8 cellular contexts compared by ENCODE assay signal in the genomic region with DNA sequence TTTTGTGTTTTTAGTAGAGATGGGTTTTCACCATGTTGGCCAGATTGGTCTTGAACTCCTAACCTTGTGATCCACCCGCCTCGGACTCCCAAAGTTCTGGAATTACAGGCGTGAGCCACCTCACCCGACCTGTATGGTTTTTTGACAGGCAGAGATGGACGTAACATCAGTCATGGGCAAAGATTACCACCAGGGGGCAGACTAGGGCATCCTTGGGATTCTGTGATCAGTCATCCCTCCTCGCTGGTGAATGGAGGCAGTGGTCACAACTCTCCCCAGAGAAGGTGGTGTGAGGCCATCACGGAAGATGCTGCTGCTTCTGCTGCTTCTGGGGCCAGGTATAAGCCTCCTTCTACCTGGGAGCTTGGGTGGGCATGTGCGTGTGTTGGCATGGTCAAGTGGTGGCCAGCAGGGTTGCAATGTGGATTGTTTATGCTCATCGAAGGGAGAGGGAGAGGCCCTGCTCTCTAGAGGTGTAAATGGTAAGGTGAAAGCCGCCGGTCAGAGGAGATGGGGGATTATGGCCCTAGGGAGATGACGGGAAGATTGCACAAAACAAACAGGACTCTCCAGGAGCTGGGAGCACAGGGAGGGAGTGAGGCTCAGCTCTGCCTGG.
A peak's percentile ranks its signal among the peaks of the same experiment; 100 is the strongest.
DNase-seq lines count a peak whose midpoint lies in the region; ATAC-seq and TF ChIP-seq lines count a peak whose summit lies in the region.

No MANE protein-coding gene starts in this region.

- intact Hi-C loops in left ventricle myocardium superior (cut with micrococcal nuclease), result no loop called here

- peak; percentile 43 for TF ChIP-seq CTCF in AG09319 (IDR thresholded peaks at IDR 0.05; ENCODE audit: low read depth, low read length)

- DNase-seq in AG09319 (ENCODE audit: extremely low read depth, low read depth), result no peak
- peak; percentile 81 for DNase-seq in RPMI8226
- DNase-seq in activated effector memory CD4-positive, alpha-beta T cell treated with Interleukin-2 at 50 U/mL for 16 hours, result peak; percentile 50
- peak; percentile 30 for DNase-seq in left ventricle myocardium superior
- peak; percentile 81 for DNase-seq in stimulated activated CD4-positive, alpha-beta T cell treated with anti-CD3 and anti-CD28 coated beads, Interleukin-15, amount 100 ng/mL, for 24 hours
- no peak for DNase-seq in NCI-H1048 (lab: John Stamatoyannopoulos, UW)

- peak; percentile 59 for ATAC-seq in GM18508 (IDR thresholded peaks at IDR 0.05; ENCODE audit: insufficient read depth, unreplicated experiment)
- ATAC-seq in HG03064 (IDR thresholded peaks at IDR 0.05; ENCODE audit: low read depth, unreplicated experiment), result peak; percentile 85
- no peak for ATAC-seq in left ventricle myocardium superior

Comparison
In these comparisons a context has a peak if more than half of its experiments do, and no peak if none do; other contexts are left out.
1. DNase-seq: peak in RPMI8226 (single experiment), activated effector memory CD4-positive, alpha-beta T cell treated with Interleukin-2 at 50 U/mL for 16 hours (single experiment), left ventricle myocardium superior (single experiment) and stimulated activated CD4-positive, alpha-beta T cell treated with anti-CD3 and anti-CD28 coated beads, Interleukin-15, amount 100 ng/mL, for 24 hours (single experiment); none in AG09319 (single experiment) and NCI-H1048 (single experiment).